Comparison of ENCODE assay signal across 37 cellular contexts in genomic region chrX:139530550-139530949, GRCh38. TPM values are rescaled to one million over a fixed set of nuclear protein-coding genes. Genes with fewer than 3 reads are reported as not detected.
"Had no signal": no experiment of that assay in that cellular context is flagged by ENCODE, and none has a peak within 500 bp of the region (broad histone marks: within the 10 kb centered on the region; RNA-seq: fewer than 3 reads in every experiment).

F9 (plus strand) TSS chrX:139530739; CDS start chrX:139530765, 26 bp downstream.

- H3K4me3 ChIP-seq: pancreas, prostate gland, right atrium auricular region, skin epidermis, smooth muscle cell, spleen, stomach, thoracic aorta, thyroid gland, tibial nerve, upper lobe of left lung, vagina had no signal

- H3K27ac ChIP-seq: neutrophil, pancreas, prostate gland, right atrium auricular region, skin epidermis, spleen, stomach, thoracic aorta, thyroid gland, tibial nerve, upper lobe of left lung, vagina had no signal

- DNase-seq: naive B cell; naive thymus-derived CD8-positive, alpha-beta T cell; nephron progenitor cell; nucleus accumbens; pancreas; retina; spleen; stimulated activated CD4-positive, alpha-beta T cell treated with anti-CD3 and anti-CD28 coated beads, Interleukin-12 subunit alpha, Interleukin-12 subunit beta, amount 100 ng/mL, for 4 hours; stimulated activated CD4-positive, alpha-beta T cell treated with anti-CD3 and anti-CD28 coated beads, Interleukin-1b, Interleukin-23, amount 100 ng/mL, for 48 hours; stimulated activated CD4-positive, alpha-beta T cell treated with anti-CD3 and anti-CD28 coated beads, Interleukin-2, amount 100 ng/mL, for 48 hours; stimulated activated CD4-positive, alpha-beta T cell treated with anti-CD3 and anti-CD28 coated beads, Interleukin-4, amount 100 ng/mL, for 24 hours; stimulated activated naive B cell treated with anti-CD40 and anti-IgM and Interleukin-4, amounts not matched to agents 10 μg/mL and 1 μg/mL and 100 μg/mL, for 72 hours; stimulated activated naive CD4-positive, alpha-beta T cell treated with Interleukin-2 at 50 U/mL for 16 hours; stomach; thyroid gland; trophoblast cell; upper lobe of left lung had no signal

- H3K4me2 ChIP-seq: smooth muscle cell had no signal

- H3K27me3 ChIP-seq: neutrophil, pancreas, right atrium auricular region, spleen, stomach, thyroid gland, tibial nerve, upper lobe of left lung, vagina had no signal

- ATAC-seq: naive thymus-derived CD8-positive, alpha-beta T cell; natural killer cell treated with Interleukin-12 subunit alpha and Interleukin-12 subunit beta and Interleukin-15 and Interleukin-18, amount 100 ng/mL, for 72 hours; pancreas; sciatic nerve; stimulated activated effector memory CD8-positive, alpha-beta T cell treated with anti-CD3 and anti-CD28 coated beads, Interleukin-12 subunit alpha, Interleukin-12 subunit beta, amount 100 ng/mL, for 72 hours; stimulated activated naive B cell treated with anti-CD40 and anti-IgM and Interleukin-4, amounts not matched to agents 10 μg/mL and 1 μg/mL and 100 μg/mL, for 72 hours had no signal

- H3K36me3 ChIP-seq: neutrophil, pancreas, prostate gland, right atrium auricular region, spleen, stomach, thoracic aorta, thyroid gland, tibial nerve, upper lobe of left lung, vagina had no signal

- H3K9me3 ChIP-seq: neutrophil, pancreas, prostate gland, right atrium auricular region, spleen, stomach, thoracic aorta, thyroid gland, tibial nerve, upper lobe of left lung, vagina had no signal

- H3K4me1 ChIP-seq: pancreas, prostate gland, right atrium auricular region, spleen, stomach, thyroid gland, tibial nerve, upper lobe of left lung, vagina had no signal

- FAIRE-seq: urothelium cell line had no signal

RNA-seq across cellular contexts. Expression of gene F9, which starts in this region (rescaled TPM):
- total RNA-seq: naive thymus-derived CD8-positive, alpha-beta T cell; natural killer cell treated with Interleukin-12 subunit alpha and Interleukin-12 subunit beta and Interleukin-15 and Interleukin-18, amount 100 ng/mL, for 72 hours; neural crest cell; omental fat pad; osteocyte; posterior vena cava; prostate gland; pulmonary artery endothelial cell; right atrium auricular region; sciatic nerve; smooth muscle cell; spleen; stomach; subcutaneous adipose tissue; temporal lobe; thyroid gland; tibial nerve; ureter; vagina had no signal
- polyA plus RNA-seq: naive thymus-derived CD8-positive, alpha-beta T cell; pancreas; smooth muscle cell; spleen; stomach had no signal
